ENCODE assay signal across 1 cellular context in the genomic region with DNA sequence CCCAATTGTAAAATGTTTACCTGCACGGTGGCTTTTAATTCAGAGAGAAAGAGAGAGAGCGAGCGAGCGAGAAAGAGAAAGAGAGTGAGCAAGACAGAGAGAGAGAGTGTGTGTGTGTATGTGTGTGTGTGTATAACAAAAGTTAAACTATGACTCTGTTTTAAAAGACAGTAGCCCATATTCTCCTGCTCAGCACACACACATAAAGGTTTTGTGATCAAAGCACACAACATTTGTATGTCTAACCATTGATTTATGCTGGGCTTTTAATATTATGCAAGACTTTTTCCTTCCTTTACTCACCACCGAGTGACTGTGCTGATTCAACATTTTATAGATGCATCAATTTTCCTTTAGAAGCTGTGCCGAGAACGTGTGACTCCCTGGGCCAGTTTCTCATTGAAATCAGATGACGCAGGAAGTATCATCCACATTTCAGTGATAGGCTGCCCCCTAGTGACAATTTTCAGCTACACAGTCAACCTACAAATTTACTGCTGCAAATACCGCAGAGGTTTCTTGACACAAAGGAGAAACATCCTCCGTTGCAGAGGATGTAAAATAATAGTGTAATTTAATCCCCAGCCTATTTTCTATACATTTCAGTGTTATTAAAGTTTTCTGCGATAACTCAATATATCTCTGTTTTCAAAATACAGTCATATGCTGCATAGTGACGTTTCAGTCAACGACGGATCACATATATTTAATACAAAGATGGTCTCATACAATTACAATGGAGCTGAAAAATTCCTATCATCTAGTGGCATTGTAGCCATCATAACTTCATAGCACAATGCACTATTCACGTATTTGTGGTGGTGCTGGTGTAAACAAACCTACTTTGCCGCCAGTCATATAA.
TF ChIP-seq lines count a peak whose summit lies in the region.

No MANE protein-coding gene starts in this region.

TF ChIP-seq in HEK293, 187 proteins besides CTCF, POLR2A, EP300 and RAD21 (continued from another document):
- no peak for TF ChIP-seq SCRT1 (tag by site-specific recombination; IDR thresholded peaks at IDR 0.05; ENCODE audit: borderline replicate concordance)
- peak; percentile 87 for TF ChIP-seq ZNF654 (tag by site-specific recombination; IDR thresholded peaks at IDR 0.05; ENCODE audit: low read depth)
- TF ChIP-seq ZNF600 (tag by site-specific recombination; IDR thresholded peaks at IDR 0.05), result no peak
- TF ChIP-seq ZNF324 (tag by site-specific recombination; IDR thresholded peaks at IDR 0.05), result no peak
- no peak for TF ChIP-seq ZNF544 (tag by site-specific recombination; IDR thresholded peaks at IDR 0.05)
- no peak for TF ChIP-seq KLF1 (tag by site-specific recombination; IDR thresholded peaks at IDR 0.05)
- TF ChIP-seq, protein P1, sequence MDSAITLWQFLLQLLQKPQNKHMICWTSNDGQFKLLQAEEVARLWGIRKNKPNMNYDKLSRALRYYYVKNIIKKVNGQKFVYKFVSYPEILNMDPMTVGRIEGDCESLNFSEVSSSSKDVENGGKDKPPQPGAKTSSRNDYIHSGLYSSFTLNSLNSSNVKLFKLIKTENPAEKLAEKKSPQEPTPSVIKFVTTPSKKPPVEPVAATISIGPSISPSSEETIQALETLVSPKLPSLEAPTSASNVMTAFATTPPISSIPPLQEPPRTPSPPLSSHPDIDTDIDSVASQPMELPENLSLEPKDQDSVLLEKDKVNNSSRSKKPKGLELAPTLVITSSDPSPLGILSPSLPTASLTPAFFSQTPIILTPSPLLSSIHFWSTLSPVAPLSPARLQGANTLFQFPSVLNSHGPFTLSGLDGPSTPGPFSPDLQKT (IDR thresholded peaks at IDR 0.05; ENCODE audit: borderline replicate concordance, low read depth, low read length), result no peak
- TF ChIP-seq TRIM28 (IDR thresholded peaks at IDR 0.05; ENCODE audit: borderline replicate concordance, low read length), result 0 out of 2 replicates have a peak, but pooled peaks have one; percentile 43
- TF ChIP-seq, protein P2, sequence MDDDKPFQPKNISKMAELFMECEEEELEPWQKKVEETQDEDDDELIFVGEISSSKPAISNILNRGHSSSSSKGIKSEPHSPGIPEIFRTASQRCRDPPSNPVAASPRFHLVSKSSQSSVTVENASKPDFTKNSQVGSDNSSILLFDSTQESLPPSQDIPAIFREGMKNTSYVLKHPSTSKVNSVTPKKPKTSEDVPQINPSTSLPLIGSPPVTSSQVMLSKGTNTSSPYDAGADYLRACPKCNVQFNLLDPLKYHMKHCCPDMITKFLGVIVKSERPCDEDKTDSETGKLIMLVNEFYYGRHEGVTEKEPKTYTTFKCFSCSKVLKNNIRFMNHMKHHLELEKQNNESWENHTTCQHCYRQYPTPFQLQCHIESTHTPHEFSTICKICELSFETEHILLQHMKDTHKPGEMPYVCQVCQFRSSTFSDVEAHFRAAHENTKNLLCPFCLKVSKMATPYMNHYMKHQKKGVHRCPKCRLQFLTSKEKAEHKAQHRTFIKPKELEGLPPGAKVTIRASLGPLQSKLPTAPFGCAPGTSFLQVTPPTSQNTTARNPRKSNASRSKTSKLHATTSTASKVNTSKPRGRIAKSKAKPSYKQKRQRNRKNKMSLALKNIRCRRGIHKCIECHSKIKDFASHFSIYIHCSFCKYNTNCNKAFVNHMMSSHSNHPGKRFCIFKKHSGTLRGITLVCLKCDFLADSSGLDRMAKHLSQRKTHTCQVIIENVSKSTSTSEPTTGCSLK (tag by site-specific recombination; IDR thresholded peaks at IDR 0.05), result no peak
- TF ChIP-seq ZNF629 (tag by site-specific recombination; IDR thresholded peaks at IDR 0.05), result peak; percentile 46; the same call in 1 of the 2 replicates
- no peak for TF ChIP-seq ZNF169 (tag by site-specific recombination; IDR thresholded peaks at IDR 0.05)
- TF ChIP-seq, protein P3, sequence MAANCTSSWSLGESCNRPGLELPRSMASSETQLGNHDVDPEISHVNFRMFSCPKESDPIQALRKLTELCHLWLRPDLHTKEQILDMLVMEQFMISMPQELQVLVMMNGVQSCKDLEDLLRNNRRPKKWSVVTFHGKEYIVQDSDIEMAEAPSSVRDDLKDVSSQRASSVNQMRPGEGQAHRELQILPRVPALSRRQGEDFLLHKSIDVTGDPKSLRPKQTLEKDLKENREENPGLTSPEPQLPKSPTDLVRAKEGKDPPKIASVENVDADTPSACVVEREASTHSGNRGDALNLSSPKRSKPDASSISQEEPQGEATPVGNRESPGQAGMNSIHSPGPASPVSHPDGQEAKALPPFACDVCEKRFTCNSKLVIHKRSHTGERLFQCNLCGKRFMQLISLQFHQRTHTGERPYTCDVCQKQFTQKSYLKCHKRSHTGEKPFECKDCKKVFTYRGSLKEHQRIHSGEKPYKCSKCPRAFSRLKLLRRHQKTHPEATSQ (tag by site-specific recombination; IDR thresholded peaks at IDR 0.05), result no peak
- TF ChIP-seq ZNF585B (tag by site-specific recombination; IDR thresholded peaks at IDR 0.05), result no peak
- peak; percentile 38; the same call in 1 of the 2 replicates for TF ChIP-seq ZNF366 (tag by site-specific recombination; conservative IDR thresholded peaks at IDR 0.05)
- TF ChIP-seq OSR2 (tag by site-specific recombination; IDR thresholded peaks at IDR 0.05), result no peak
- 0 out of 2 replicates have a peak, but pooled peaks have one; percentile 59 for TF ChIP-seq ZNF660 (tag by site-specific recombination; IDR thresholded peaks at IDR 0.05)
- peak; percentile 50 for TF ChIP-seq PRDM1 (tag by site-specific recombination; IDR thresholded peaks at IDR 0.05)
- TF ChIP-seq, protein P4, sequence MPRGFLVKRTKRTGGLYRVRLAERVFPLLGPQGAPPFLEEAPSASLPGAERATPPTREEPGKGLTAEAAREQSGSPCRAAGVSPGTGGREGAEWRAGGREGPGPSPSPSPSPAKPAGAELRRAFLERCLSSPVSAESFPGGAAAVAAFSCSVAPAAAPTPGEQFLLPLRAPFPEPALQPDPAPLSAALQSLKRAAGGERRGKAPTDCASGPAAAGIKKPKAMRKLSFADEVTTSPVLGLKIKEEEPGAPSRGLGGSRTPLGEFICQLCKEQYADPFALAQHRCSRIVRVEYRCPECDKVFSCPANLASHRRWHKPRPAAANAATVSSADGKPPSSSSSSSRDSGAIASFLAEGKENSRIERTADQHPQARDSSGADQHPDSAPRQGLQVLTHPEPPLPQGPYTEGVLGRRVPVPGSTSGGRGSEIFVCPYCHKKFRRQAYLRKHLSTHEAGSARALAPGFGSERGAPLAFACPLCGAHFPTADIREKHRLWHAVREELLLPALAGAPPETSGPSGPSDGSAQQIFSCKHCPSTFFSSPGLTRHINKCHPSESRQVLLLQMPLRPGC (tag by site-specific recombination; IDR thresholded peaks at IDR 0.05), result no peak
- no peak for TF ChIP-seq ZBTB1 (tag by site-specific recombination; IDR thresholded peaks at IDR 0.05)
- no peak for TF ChIP-seq ZNF433 (tag by site-specific recombination; IDR thresholded peaks at IDR 0.05; ENCODE audit: low read depth)
- TF ChIP-seq, protein P5, sequence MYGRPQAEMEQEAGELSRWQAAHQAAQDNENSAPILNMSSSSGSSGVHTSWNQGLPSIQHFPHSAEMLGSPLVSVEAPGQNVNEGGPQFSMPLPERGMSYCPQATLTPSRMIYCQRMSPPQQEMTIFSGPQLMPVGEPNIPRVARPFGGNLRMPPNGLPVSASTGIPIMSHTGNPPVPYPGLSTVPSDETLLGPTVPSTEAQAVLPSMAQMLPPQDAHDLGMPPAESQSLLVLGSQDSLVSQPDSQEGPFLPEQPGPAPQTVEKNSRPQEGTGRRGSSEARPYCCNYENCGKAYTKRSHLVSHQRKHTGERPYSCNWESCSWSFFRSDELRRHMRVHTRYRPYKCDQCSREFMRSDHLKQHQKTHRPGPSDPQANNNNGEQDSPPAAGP (tag by site-specific recombination; IDR thresholded peaks at IDR 0.05), result no peak
- no peak for TF ChIP-seq ZNF792 (tag by site-specific recombination; IDR thresholded peaks at IDR 0.05)
- TF ChIP-seq SP3 (tag by site-specific recombination; IDR thresholded peaks at IDR 0.05), result no peak
TF ChIP-seq in HEK293: peak in this region for 9.
